Comparison of ENCODE assay signal across 15 cellular contexts in the genomic region with DNA sequence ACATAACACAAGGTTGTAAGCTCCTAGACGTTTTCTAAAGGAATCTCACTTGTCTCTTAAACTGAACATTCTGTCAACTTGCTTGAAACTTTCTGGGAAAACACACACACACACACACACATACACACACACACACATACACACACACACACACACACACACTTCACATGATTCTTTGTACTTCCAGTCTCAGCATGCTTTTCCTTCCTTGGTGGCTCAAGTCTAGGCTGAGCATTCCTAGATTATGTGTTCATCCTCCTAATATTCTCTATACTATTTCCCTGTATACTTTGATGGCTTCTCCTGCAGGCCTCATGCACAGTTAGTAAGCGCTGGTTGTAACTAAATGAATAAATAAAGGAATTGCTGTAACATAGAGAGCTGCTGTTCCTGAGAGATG.
DNase-seq lines count a peak whose midpoint lies in the region; ATAC-seq and TF ChIP-seq lines count a peak whose summit lies in the region.
"Had no signal": no experiment of that assay in that cellular context is flagged by ENCODE, and none has a peak within 500 bp of the region (broad histone marks: within the 10 kb centered on the region; RNA-seq: fewer than 3 reads in every experiment).

No MANE protein-coding gene starts in this region.

- TF ChIP-seq CTCF in HFFc6 (IDR thresholded peaks at IDR 0.05) = no peak
- TF ChIP-seq CTCF in brain (conservative IDR thresholded peaks at IDR 0.05) = no peak
- TF ChIP-seq CTCF in osteoblast (IDR thresholded peaks at IDR 0.05; ENCODE audit: extremely low read depth, low read depth, low read length) = no peak

- H3K4me2 ChIP-seq in BLaER1 (peak overlapping the region; percentile 86), osteoblast (ENCODE audit: insufficient read depth, low read length) (no peak overlapping the region)
- H3K4me2 ChIP-seq: PC-9 had no signal

- H3K4me1 Mint-ChIP-seq in HFFc6 (ENCODE audit: low read depth) (peaks cover 8% of the 10 kb centered on the region), brain (peaks cover 14% of the 10 kb centered on the region)

- H4K20me1 ChIP-seq in BLaER1 = no peaks in the 10 kb centered on the region
- no peaks in the 10 kb centered on the region for H4K20me1 ChIP-seq in osteoblast (ENCODE audit: insufficient read depth, low read length)

- DNase-seq in HFFc6 = peak; percentile 24
- peak; percentile 62 for DNase-seq in kidney tubule cell (ENCODE audit: low spot score)
- no peak for DNase-seq in NCI-H524 treated with DMSO at 0.1 percent for 48 hours (lab: John Stamatoyannopoulos, UW)
- DNase-seq in GOT3 (lab: John Stamatoyannopoulos, UW) = no peak
- DNase-seq in osteoblast (ENCODE audit: insufficient read length, low spot score, missing footprints) = no peak
- DNase-seq: activated naive CD4-positive, alpha-beta T cell; DMS 273 treated with DMSO at 0.1 percent for 48 hours; effector memory CD4-positive, alpha-beta T cell; NCI-H510A; PC-9 had no signal

- peak overlapping the region; percentile 59 for H3K9ac ChIP-seq in BLaER1

- H3K36me3 ChIP-seq in BLaER1 (no peaks in the 10 kb centered on the region), osteoblast (ENCODE audit: insufficient read depth, low read length) (no peaks in the 10 kb centered on the region)

- H3K9me3 ChIP-seq in BLaER1 (peaks cover 9% of the 10 kb centered on the region; the same call in 1 of the 2 replicates), osteoblast (ENCODE audit: low read depth, low read length) (no peaks in the 10 kb centered on the region)

- H3K27ac ChIP-seq in BLaER1 (peak overlapping the region; percentile 89), osteoblast (ENCODE audit: low read depth, low read length) (no peak overlapping the region)
- H3K27ac ChIP-seq: PC-9, VCaP had no signal

- H3K4me3 ChIP-seq in BLaER1 (peak overlapping the region; percentile 56; the same call in 1 of the 2 replicates), osteoblast (ENCODE audit: insufficient read depth, low read length) (no peak overlapping the region)
- H3K4me3 ChIP-seq: lung, PC-9 had no signal

- H3K27me3 Mint-ChIP-seq in HFFc6 (ENCODE audit: insufficient read depth) (no peaks in the 10 kb centered on the region; the same call in 1 of the 2 replicates), brain (peaks cover 3% of the 10 kb centered on the region)

- no peak overlapping the region for H2AFZ ChIP-seq in osteoblast (ENCODE audit: low read length)
- H2AFZ ChIP-seq: PC-9 had no signal

- ATAC-seq in HG02870 (IDR thresholded peaks at IDR 0.05; ENCODE audit: unreplicated experiment) = no peak

- H3K27me3 ChIP-seq in BLaER1 (no peaks in the 10 kb centered on the region), osteoblast (ENCODE audit: insufficient read depth, low read length) (no peaks in the 10 kb centered on the region)

- H3K27ac Mint-ChIP-seq in HFFc6 (no peak overlapping the region), brain (peak overlapping the region in 3 of 5 experiments; percentile 0 to 15 (median 2))

- H3K9me3 Mint-ChIP-seq in HFFc6 (no peaks in the 10 kb centered on the region), brain (no peaks in the 10 kb centered on the region)

- H3K36me3 Mint-ChIP-seq in HFFc6 (ENCODE audit: low read depth) = no peaks in the 10 kb centered on the region
- no peaks in the 10 kb centered on the region for H3K36me3 Mint-ChIP-seq in brain

- H3K79me2 ChIP-seq in osteoblast (ENCODE audit: insufficient read depth, low read length) = no peaks in the 10 kb centered on the region

- H3K4me1 ChIP-seq in BLaER1 (peaks cover 61% of the 10 kb centered on the region), osteoblast (ENCODE audit: insufficient read depth, low read length) (no peaks in the 10 kb centered on the region)

- H3K4me3 Mint-ChIP-seq in HFFc6 (no peak overlapping the region), brain (no peak overlapping the region)

Comparison
In these comparisons a context has a peak if more than half of its experiments do, and no peak if none do; other contexts are left out.
1. DNase-seq: peak in HFFc6 (single experiment) and kidney tubule cell (single experiment); none in NCI-H524 treated with DMSO at 0.1 percent for 48 hours (single experiment), GOT3 (single experiment) and osteoblast (single experiment).